In genomic region chr15:22888120-22888859, GRCh38 we compare ENCODE assay signal across 9 cellular contexts. TPM values are rescaled to one million over a fixed set of nuclear protein-coding genes. Genes with fewer than 3 reads are reported as not detected.
DNase-seq lines count a peak whose midpoint lies in the region; ATAC-seq and TF ChIP-seq lines count a peak whose summit lies in the region.
"Had no signal": no experiment of that assay in that cellular context is flagged by ENCODE, and none has a peak within 500 bp of the region (broad histone marks: within the 10 kb centered on the region; RNA-seq: fewer than 3 reads in every experiment).

No MANE protein-coding gene starts in this region.

- H2BK120ac ChIP-seq in mesendoderm (ENCODE audit: low read depth, low read length), result no peak overlapping the region

- peaks cover 4% of the 10 kb centered on the region for H3K4me1 ChIP-seq in mucosa of descending colon (ENCODE audit: low read depth)
- H3K4me1 ChIP-seq in vagina, result no peaks in the 10 kb centered on the region
- no peaks in the 10 kb centered on the region for H3K4me1 ChIP-seq in sigmoid colon
- no peaks in the 10 kb centered on the region for H3K4me1 ChIP-seq in mesendoderm (ENCODE audit: control insufficient read depth, low read depth, low read length)

- H3K9me3 ChIP-seq in mucosa of descending colon (no peaks in the 10 kb centered on the region), vagina (no peaks in the 10 kb centered on the region), sigmoid colon (no peaks in the 10 kb centered on the region)

- TF ChIP-seq EP300 in sigmoid colon (IDR thresholded peaks at IDR 0.05), result no peak

- H3K4me3 ChIP-seq in mucosa of descending colon, result no peak overlapping the region
- no peak overlapping the region for H3K4me3 ChIP-seq in vagina
- no peak overlapping the region for H3K4me3 ChIP-seq in sigmoid colon
- no peak overlapping the region for H3K4me3 ChIP-seq in mesendoderm (ENCODE audit: low read length)

- no peak for TF ChIP-seq POLR2A in vagina (IDR thresholded peaks at IDR 0.05)
- TF ChIP-seq POLR2A in sigmoid colon (IDR thresholded peaks at IDR 0.05), result no peak

- intact Hi-C loops in mucosa of descending colon (cut with DNase I, micrococcal nuclease) (no loop called here), vagina (cut with DNase I) (no loop called here), sigmoid colon (cut with DNase I) (no loop called here)

- peak; percentile 59 for ATAC-seq in mucosa of descending colon

- no peak overlapping the region for H3K27ac ChIP-seq in vagina
- H3K27ac ChIP-seq in sigmoid colon, result no peak overlapping the region
- no peak overlapping the region for H3K27ac ChIP-seq in mesendoderm (ENCODE audit: low read depth, low read length)

- no peaks in the 10 kb centered on the region for H3K79me2 ChIP-seq in mesendoderm (ENCODE audit: control insufficient read depth, insufficient read depth, low read length)

- H2AK5ac ChIP-seq in mesendoderm (ENCODE audit: low read length), result no peak overlapping the region

- H3K4ac ChIP-seq in mesendoderm (ENCODE audit: low read depth, low read length), result no peak overlapping the region

- H2BK5ac ChIP-seq in mesendoderm (ENCODE audit: low read length), result no peak overlapping the region

- H2BK15ac ChIP-seq in mesendoderm (replicated peaks; ENCODE audit: low read depth), result no peak overlapping the region

- H3K79me1 ChIP-seq in mesendoderm (ENCODE audit: low read length), result no peaks in the 10 kb centered on the region

- no peak overlapping the region for H3K4me2 ChIP-seq in mesendoderm (ENCODE audit: low read length)

- H3K27me3 ChIP-seq in vagina (no peaks in the 10 kb centered on the region), sigmoid colon (no peaks in the 10 kb centered on the region), mesendoderm (ENCODE audit: insufficient read depth, low read length, poor library complexity) (no peaks in the 10 kb centered on the region)

- TF ChIP-seq CTCF in mucosa of descending colon (IDR thresholded peaks at IDR 0.05) (no peak), vagina (IDR thresholded peaks at IDR 0.05) (no peak), sigmoid colon (IDR thresholded peaks at IDR 0.05) (no peak)

- H3K36me3 ChIP-seq in mucosa of descending colon (ENCODE audit: low read depth) (no peaks in the 10 kb centered on the region), vagina (peaks cover 0 to 32% of the 10 kb centered on the region in 2 donors), sigmoid colon (peaks cover 9 to 45% (median 16%) of the 10 kb centered on the region in 4 donors), mesendoderm (ENCODE audit: control insufficient read depth, insufficient read depth, low read length) (no peaks in the 10 kb centered on the region)

- H3K56ac ChIP-seq in mesendoderm (ENCODE audit: low read length), result no peak overlapping the region

- no peak overlapping the region for H4K8ac ChIP-seq in mesendoderm (ENCODE audit: low read depth, low read length)

- WGBS in sigmoid colon, 2 donors, result 89 to 94% methylated on average over 9 of the region's 9 CpGs
- WGBS in mesendoderm (ENCODE audit: extremely low coverage, insufficient coverage, low lambda C conversion rate), result no CpG with 5 or more reads among the region's 9 CpGs

- no peak overlapping the region for H4K5ac ChIP-seq in mesendoderm (ENCODE audit: low read length)

- no peak overlapping the region for H3K23ac ChIP-seq in mesendoderm (ENCODE audit: low read length)

- no peak overlapping the region for H3K9ac ChIP-seq in mesendoderm (ENCODE audit: low read length)

- DNase-seq in AG20443 (ENCODE audit: low spot score), result peak; percentile 94
- DNase-seq in MV-4-11 (lab: John Stamatoyannopoulos, UW), result peak; percentile 61
- DNase-seq in dermis blood vessel endothelial cell, result peak; percentile 80
- DNase-seq in mucosa of descending colon, result no peak
- DNase-seq in SKM-1 (lab: John Stamatoyannopoulos, UW; ENCODE audit: unreplicated experiment), result no peak
- no peak for DNase-seq in vagina (ENCODE audit: extremely low spot score in 2 of 2)
- no peak for DNase-seq in sigmoid colon
- DNase-seq in mesendoderm, result no peak
- DNase-seq: activated T-cell treated with anti-CD3 and anti-CD28 coated beads for 4 hours had no signal

- H3K18ac ChIP-seq in mesendoderm (ENCODE audit: low read length), result no peak overlapping the region

RNA-seq across cellular contexts. Expression of gene NIPA2, which starts 49.8 kb away (rescaled TPM):
- total RNA-seq in dermis blood vessel endothelial cell, result 40.8 and 110 TPM in 2 replicates
- total RNA-seq in mucosa of descending colon, result 10 to 100 TPM; 50.7 to 77.7 (median 71.7) TPM
- total RNA-seq in vagina, result 23.1 TPM
- 10 to 100 TPM; 21.6 to 40.3 (median 29.9) TPM for total RNA-seq in sigmoid colon
- polyA plus RNA-seq in sigmoid colon, result 10 to 100 TPM; 15.0 to 47.1 (median 25.2) TPM
- polyA plus RNA-seq in mesendoderm (2013, experiment 1 of 2), result 73.5 TPM
- polyA plus RNA-seq in mesendoderm (2013, experiment 2 of 2), result 72.3 TPM

Comparison
In these comparisons a context has a peak if more than half of its experiments do, and no peak if none do; other contexts are left out.
1. DNase-seq: peak in AG20443 (single experiment), MV-4-11 (single experiment) and dermis blood vessel endothelial cell (single experiment); none in mucosa of descending colon (0 of 3), SKM-1 (single experiment), vagina (0 of 2), sigmoid colon (single experiment) and mesendoderm (single experiment).